In the genomic region with DNA sequence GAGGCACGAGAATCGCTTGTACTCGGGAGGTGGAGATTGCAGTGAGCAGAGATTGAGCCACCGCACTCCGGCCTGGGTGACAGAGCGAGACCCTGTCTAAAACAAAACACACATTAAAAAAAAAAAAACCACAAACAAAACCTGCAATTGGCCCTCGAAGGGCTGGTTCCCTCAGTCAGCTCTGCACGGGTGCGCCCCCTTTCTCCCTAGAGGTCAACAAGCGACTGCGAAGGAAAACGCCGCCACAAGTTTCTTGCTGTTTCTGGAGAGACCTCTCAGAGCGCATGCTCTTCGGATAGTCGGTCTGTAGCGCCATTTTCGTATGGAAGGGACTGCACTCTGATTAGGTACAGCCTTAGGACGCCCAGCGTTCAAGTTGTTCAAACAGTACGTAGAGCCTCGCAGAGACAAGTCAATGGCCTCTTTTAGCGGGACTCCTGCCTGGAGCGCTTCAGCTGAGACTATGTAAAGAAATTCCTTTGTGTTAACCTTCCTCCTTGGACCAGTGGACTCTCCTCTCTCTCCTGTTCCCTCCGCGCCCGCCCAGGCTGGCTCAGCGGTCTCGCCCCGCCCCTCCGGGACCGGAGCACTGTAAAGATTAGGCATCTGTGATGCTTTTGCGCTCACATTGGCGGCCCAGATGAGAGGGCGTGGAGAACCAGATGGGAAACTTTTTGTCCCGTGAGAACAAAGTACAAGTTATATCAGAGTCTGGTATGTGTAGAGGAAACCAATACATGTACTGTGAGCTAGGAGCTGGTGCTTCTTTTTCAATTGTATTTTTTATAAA, we compare ENCODE assay signal across 8 cellular contexts. TPM values are rescaled to one million over a fixed set of nuclear protein-coding genes. Genes with fewer than 3 reads are reported as not detected.
DNase-seq lines count a peak whose midpoint lies in the region; ATAC-seq and TF ChIP-seq lines count a peak whose summit lies in the region.

No MANE protein-coding gene starts in this region.

- 5% methylated on average over 36 of the region's 36 CpGs for WGBS in liver

- peak overlapping the region; percentile 41 to 91 (median 81) for H3K4me3 ChIP-seq in liver (ENCODE audit: low read depth in 1 of 3, low read length in 3 of 3)

- TF ChIP-seq CTCF in liver (IDR thresholded peaks at IDR 0.05; ENCODE audit: low read depth, low read length, missing input control): no peak

- peak; percentile 33 to 57 for TF ChIP-seq RAD21 in liver (IDR thresholded peaks at IDR 0.05)

- no peaks in the 10 kb centered on the region for H3K9me3 ChIP-seq in liver (ENCODE audit: control insufficient read depth in 4 of 4, low read length in 3 of 4)

- DNase-seq in CD1c-positive myeloid dendritic cell (ENCODE audit: extremely low spot score): peak; percentile 88
- DNase-seq in NCI-H69 (lab: John Stamatoyannopoulos, UW): peak; percentile 89
- peak; percentile 83 for DNase-seq in activated CD4-positive, alpha-beta T cell treated with anti-CD3 and anti-CD28 coated beads, Interleukin-2, amount 50 U/mL, for 1 hour
- peak; percentile 76 to 94 for DNase-seq in dermis microvascular lymphatic vessel endothelial cell (ENCODE audit: low read depth in 2 of 2)
- DNase-seq in stimulated activated CD4-positive, alpha-beta T cell treated with anti-CD3 and anti-CD28 coated beads, Interleukin-4, amount 100 ng/mL, for 1 hour: peak; percentile 85

- H3K36me3 ChIP-seq in liver (ENCODE audit: control insufficient read depth in 4 of 4, insufficient read depth in 3 of 4, low read depth in 1 of 4, low read length in 3 of 4): no peaks in the 10 kb centered on the region

- peak; percentile 54 for ATAC-seq in GM19351 (IDR thresholded peaks at IDR 0.05; ENCODE audit: unreplicated experiment)
- ATAC-seq in HG03520 (IDR thresholded peaks at IDR 0.05; ENCODE audit: unreplicated experiment): peak; percentile 56

- peak overlapping the region; percentile 79 to 86 for H3K27ac ChIP-seq in liver (ENCODE audit: low read depth in 1 of 2, low read length in 2 of 2)

- H3K27me3 ChIP-seq in liver (ENCODE audit: control insufficient read depth in 4 of 4, insufficient read depth in 4 of 4, low read length in 3 of 4): no peaks in the 10 kb centered on the region

- H3K9ac ChIP-seq in liver (ENCODE audit: low read depth in 1 of 2, low read length in 2 of 2): peak overlapping the region; percentile 28 to 52

- H3K4me1 ChIP-seq in liver (ENCODE audit: control insufficient read depth in 4 of 4, insufficient read depth in 4 of 4, low read length in 3 of 4): peaks cover 2 to 23% (median 12%) of the 10 kb centered on the region in 4 donors

TF ChIP-seq in liver, 16 proteins besides CTCF, POLR2A, EP300 and RAD21:
- no peak for TF ChIP-seq FOXA1 (IDR thresholded peaks at IDR 0.05)
- TF ChIP-seq FOXA2 (IDR thresholded peaks at IDR 0.05): no peak
- no peak for TF ChIP-seq SP1 (IDR thresholded peaks at IDR 0.05)
- peak; percentile 73 to 77 for TF ChIP-seq HNF4A (conservative IDR thresholded peaks at IDR 0.05)
- TF ChIP-seq, protein P1, sequence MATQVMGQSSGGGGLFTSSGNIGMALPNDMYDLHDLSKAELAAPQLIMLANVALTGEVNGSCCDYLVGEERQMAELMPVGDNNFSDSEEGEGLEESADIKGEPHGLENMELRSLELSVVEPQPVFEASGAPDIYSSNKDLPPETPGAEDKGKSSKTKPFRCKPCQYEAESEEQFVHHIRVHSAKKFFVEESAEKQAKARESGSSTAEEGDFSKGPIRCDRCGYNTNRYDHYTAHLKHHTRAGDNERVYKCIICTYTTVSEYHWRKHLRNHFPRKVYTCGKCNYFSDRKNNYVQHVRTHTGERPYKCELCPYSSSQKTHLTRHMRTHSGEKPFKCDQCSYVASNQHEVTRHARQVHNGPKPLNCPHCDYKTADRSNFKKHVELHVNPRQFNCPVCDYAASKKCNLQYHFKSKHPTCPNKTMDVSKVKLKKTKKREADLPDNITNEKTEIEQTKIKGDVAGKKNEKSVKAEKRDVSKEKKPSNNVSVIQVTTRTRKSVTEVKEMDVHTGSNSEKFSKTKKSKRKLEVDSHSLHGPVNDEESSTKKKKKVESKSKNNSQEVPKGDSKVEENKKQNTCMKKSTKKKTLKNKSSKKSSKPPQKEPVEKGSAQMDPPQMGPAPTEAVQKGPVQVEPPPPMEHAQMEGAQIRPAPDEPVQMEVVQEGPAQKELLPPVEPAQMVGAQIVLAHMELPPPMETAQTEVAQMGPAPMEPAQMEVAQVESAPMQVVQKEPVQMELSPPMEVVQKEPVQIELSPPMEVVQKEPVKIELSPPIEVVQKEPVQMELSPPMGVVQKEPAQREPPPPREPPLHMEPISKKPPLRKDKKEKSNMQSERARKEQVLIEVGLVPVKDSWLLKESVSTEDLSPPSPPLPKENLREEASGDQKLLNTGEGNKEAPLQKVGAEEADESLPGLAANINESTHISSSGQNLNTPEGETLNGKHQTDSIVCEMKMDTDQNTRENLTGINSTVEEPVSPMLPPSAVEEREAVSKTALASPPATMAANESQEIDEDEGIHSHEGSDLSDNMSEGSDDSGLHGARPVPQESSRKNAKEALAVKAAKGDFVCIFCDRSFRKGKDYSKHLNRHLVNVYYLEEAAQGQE (IDR thresholded peaks at IDR 0.05): no peak
- TF ChIP-seq YY1 (IDR thresholded peaks at IDR 0.05): peak; percentile 97
- TF ChIP-seq, protein P2, sequence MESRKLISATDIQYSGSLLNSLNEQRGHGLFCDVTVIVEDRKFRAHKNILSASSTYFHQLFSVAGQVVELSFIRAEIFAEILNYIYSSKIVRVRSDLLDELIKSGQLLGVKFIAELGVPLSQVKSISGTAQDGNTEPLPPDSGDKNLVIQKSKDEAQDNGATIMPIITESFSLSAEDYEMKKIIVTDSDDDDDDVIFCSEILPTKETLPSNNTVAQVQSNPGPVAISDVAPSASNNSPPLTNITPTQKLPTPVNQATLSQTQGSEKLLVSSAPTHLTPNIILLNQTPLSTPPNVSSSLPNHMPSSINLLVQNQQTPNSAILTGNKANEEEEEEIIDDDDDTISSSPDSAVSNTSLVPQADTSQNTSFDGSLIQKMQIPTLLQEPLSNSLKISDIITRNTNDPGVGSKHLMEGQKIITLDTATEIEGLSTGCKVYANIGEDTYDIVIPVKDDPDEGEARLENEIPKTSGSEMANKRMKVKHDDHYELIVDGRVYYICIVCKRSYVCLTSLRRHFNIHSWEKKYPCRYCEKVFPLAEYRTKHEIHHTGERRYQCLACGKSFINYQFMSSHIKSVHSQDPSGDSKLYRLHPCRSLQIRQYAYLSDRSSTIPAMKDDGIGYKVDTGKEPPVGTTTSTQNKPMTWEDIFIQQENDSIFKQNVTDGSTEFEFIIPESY (IDR thresholded peaks at IDR 0.05): no peak
- peak in 1 of 2 donors; percentile 32 for TF ChIP-seq JUND (IDR thresholded peaks at IDR 0.05)
- TF ChIP-seq TAF1 (conservative IDR thresholded peaks at IDR 0.05): peak; percentile 64
- TF ChIP-seq GABPA (IDR thresholded peaks at IDR 0.05 in 1 of 2, conservative IDR thresholded peaks at IDR 0.05 in 1 of 2): no peak
- TF ChIP-seq, protein P3, sequence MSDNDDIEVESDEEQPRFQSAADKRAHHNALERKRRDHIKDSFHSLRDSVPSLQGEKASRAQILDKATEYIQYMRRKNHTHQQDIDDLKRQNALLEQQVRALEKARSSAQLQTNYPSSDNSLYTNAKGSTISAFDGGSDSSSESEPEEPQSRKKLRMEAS (IDR thresholded peaks at IDR 0.05): peak; percentile 75
- TF ChIP-seq, protein P4, sequence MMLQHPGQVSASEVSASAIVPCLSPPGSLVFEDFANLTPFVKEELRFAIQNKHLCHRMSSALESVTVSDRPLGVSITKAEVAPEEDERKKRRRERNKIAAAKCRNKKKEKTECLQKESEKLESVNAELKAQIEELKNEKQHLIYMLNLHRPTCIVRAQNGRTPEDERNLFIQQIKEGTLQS (IDR thresholded peaks at IDR 0.05): no peak
- TF ChIP-seq HNF4G (IDR thresholded peaks at IDR 0.05): peak; percentile 41
- peak; percentile 52 for TF ChIP-seq NR2F2 (IDR thresholded peaks at IDR 0.05)
- TF ChIP-seq EGR1 (IDR thresholded peaks at IDR 0.05; ENCODE audit: low read depth in 2 of 2): no peak
- TF ChIP-seq RXRA (IDR thresholded peaks at IDR 0.05): peak; percentile 15 to 25
TF ChIP-seq in liver: peak in this region for 8.

RNA-seq across cellular contexts. Expression of a gene that starts 1.0 kb away (rescaled TPM):
- total RNA-seq in dermis microvascular lymphatic vessel endothelial cell (5.3 and 6.4 TPM in 2 replicates), liver (1 to 10 TPM; 3.6 to 4.1 TPM)
- polyA plus RNA-seq in liver: 1 to 10 TPM in 1 of 2 donors, under 1 TPM in 1; 0.39 to 1.7 TPM

Comparison
In these comparisons a context has a peak if more than half of its experiments do, and no peak if none do; other contexts are left out.
1. Peak in every context shown above with its lines: DNase-seq, ATAC-seq, H3K4me3 ChIP-seq and H3K27ac ChIP-seq.